9 cellular contexts compared by ENCODE assay signal in genomic region chrX:55160685-55161552, GRCh38. TPM values are rescaled to one million over a fixed set of nuclear protein-coding genes. Genes with fewer than 3 reads are reported as not detected.
DNase-seq lines count a peak whose midpoint lies in the region; ATAC-seq, FAIRE-seq and TF ChIP-seq lines count a peak whose summit lies in the region.
"Had no signal": no experiment of that assay in that cellular context is flagged by ENCODE, and none has a peak within 500 bp of the region (broad histone marks: within the 10 kb centered on the region; RNA-seq: fewer than 3 reads in every experiment).

No MANE protein-coding gene starts in this region.

- H3K4me1 ChIP-seq in small intestine (ENCODE audit: control insufficient read depth in 2 of 2, insufficient read depth in 1 of 2, low read depth in 1 of 2, low read length in 1 of 2): no peaks in the 10 kb centered on the region

- H3K4me3 ChIP-seq in AG09309 (ENCODE audit: control insufficient read depth, low read depth, low read length) (peak overlapping the region; percentile 47), WERI-Rb-1 (ENCODE audit: low read depth, low read length) (peak overlapping the region; percentile 54), bronchial epithelial cell (ENCODE audit: low read depth, low read length) (peak overlapping the region; percentile 64), small intestine (ENCODE audit: low read depth in 1 of 2, low read length in 2 of 2) (peak overlapping the region; percentile 24 to 43)

- 0 to 39% (median 8%) methylated on average over 51 to 63 of the region's 63 CpGs for WGBS in small intestine, 3 donors

- H3K27me3 ChIP-seq in WERI-Rb-1 (ENCODE audit: insufficient read depth, low read depth, severe bottlenecking): peaks cover 5% of the 10 kb centered on the region
- no peaks in the 10 kb centered on the region for H3K27me3 ChIP-seq in bronchial epithelial cell (ENCODE audit: control insufficient read depth, insufficient read depth, low read length)
- peaks cover 0 to 1% of the 10 kb centered on the region in 2 donors for H3K27me3 ChIP-seq in small intestine (ENCODE audit: control insufficient read depth in 2 of 2, insufficient read depth in 2 of 2, low read length in 2 of 2)

- ATAC-seq in GM18907 (IDR thresholded peaks at IDR 0.05; ENCODE audit: unreplicated experiment): peak; percentile 94
- peak; percentile 88 for ATAC-seq in HG03139 (IDR thresholded peaks at IDR 0.05; ENCODE audit: unreplicated experiment)

- FAIRE-seq in bronchial epithelial cell (lab: Jason Lieb, UNC) (no peak), small intestine (lab: Jason Lieb, UNC) (peak; percentile 15)
- FAIRE-seq: TTC549 had no signal

- no peaks in the 10 kb centered on the region for H3K9me3 ChIP-seq in WERI-Rb-1 (ENCODE audit: severe bottlenecking)
- no peaks in the 10 kb centered on the region for H3K9me3 ChIP-seq in small intestine (ENCODE audit: control insufficient read depth, low read depth)

- H3K27ac ChIP-seq in WERI-Rb-1 (peak overlapping the region; percentile 81), small intestine (ENCODE audit: low read depth in 1 of 2, low read length in 1 of 2) (peak overlapping the region; percentile 14 to 96)

- peak; percentile 37 for DNase-seq in AG09309 (ENCODE audit: low read depth)
- DNase-seq in NCI-H2196 (lab: John Stamatoyannopoulos, UW; ENCODE audit: unreplicated experiment): peak; percentile 91
- DNase-seq in WERI-Rb-1: peak; percentile 89
- DNase-seq in bronchial epithelial cell (ENCODE audit: low read depth): peak; percentile 72
- peak; percentile 74 for DNase-seq in iPS-NIHi7 (ENCODE audit: extremely low spot score)
- peak; percentile 87 for DNase-seq in small intestine

- no peaks in the 10 kb centered on the region for H3K36me3 ChIP-seq in WERI-Rb-1
- H3K36me3 ChIP-seq in bronchial epithelial cell (ENCODE audit: control insufficient read depth, insufficient read depth, low read length): no peaks in the 10 kb centered on the region
- H3K36me3 ChIP-seq in small intestine (ENCODE audit: control insufficient read depth in 2 of 2, insufficient read depth in 2 of 2, low read length in 2 of 2): no peaks in the 10 kb centered on the region

- TF ChIP-seq CTCF in AG09309 (IDR thresholded peaks at IDR 0.05; ENCODE audit: control insufficient read depth, insufficient read depth, low read depth, low read length, missing control alignments) (no peak), WERI-Rb-1 (IDR thresholded peaks at IDR 0.05; ENCODE audit: low read depth, low read length) (peak; percentile 70), bronchial epithelial cell (IDR thresholded peaks at IDR 0.05; ENCODE audit: insufficient read depth, low read length, severe bottlenecking) (peak; percentile 40)

RNA-seq across cellular contexts. Expression of gene PAGE5, which starts 59.2 kb away (rescaled TPM):
- not detected in 2 replicates for total RNA-seq in bronchial epithelial cell
- polyA plus RNA-seq in small intestine: not detected

Comparison
In these comparisons a context has a peak if more than half of its experiments do, and no peak if none do; other contexts are left out.
1. Peak in every context shown above with its lines: DNase-seq, ATAC-seq, H3K4me3 ChIP-seq and H3K27ac ChIP-seq.
2. DNase-seq: peak in every context shown above with its lines; median percentile 91 in NCI-H2196; 89 in WERI-Rb-1; 87 in small intestine; 74 in iPS-NIHi7; 72 in bronchial epithelial cell; 37 in AG09309.